Comparison of ENCODE assay signal across 29 cellular contexts in the genomic region with DNA sequence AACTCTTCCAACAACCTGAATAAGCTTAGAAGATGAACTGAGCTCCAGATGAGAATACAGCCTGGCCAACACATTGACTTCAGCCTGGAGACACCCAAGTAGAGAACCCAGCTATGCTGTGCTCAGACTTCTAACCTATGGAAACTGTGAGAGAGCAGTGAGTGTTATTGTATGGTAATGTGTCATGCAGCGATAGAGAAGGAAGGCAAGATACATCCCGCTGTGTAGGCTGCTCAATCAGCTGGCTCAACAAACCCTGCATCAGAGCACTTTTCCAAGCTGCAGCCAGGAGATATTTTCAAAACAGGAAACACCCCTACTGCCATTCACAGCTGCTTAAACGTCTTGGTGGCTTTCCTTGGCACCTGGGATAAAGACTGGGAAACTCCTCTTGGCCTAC.
"Had no signal": no experiment of that assay in that cellular context is flagged by ENCODE, and none has a peak within 500 bp of the region (broad histone marks: within the 10 kb centered on the region; RNA-seq: fewer than 3 reads in every experiment).

No MANE protein-coding gene starts in this region.

- H3K27ac Mint-ChIP-seq: memory B cell; naive thymus-derived CD4-positive, alpha-beta T cell; nephron progenitor cell; stimulated activated naive B cell treated with anti-CD40 and anti-IgM and Interleukin-4, amounts not matched to agents 10 μg/mL and 1 μg/mL and 100 μg/mL, for 72 hours; stimulated activated naive CD8-positive, alpha-beta T cell treated with anti-CD3 and anti-CD28 coated beads, Interleukin-15, amount 100 ng/mL, for 72 hours had no signal

- H3K4me3 ChIP-seq: coronary artery, dorsolateral prefrontal cortex, esophagus squamous epithelium, gastroesophageal sphincter, hepatocyte, left ventricle myocardium inferior, lower lobe of right lung, prostate gland, right lobe of liver, spleen, testis, tibial nerve, upper lobe of right lung, vagina had no signal

- H3K9me3 ChIP-seq: esophagus squamous epithelium, lower lobe of right lung, prostate gland, right lobe of liver, testis, upper lobe of right lung, vagina had no signal

- FAIRE-seq: endometrium, kidney had no signal

- DNase-seq: dorsolateral prefrontal cortex; effector CD8-positive, alpha-beta T cell; esophagus squamous epithelium; foreskin fibroblast; kidney; left cardiac atrium; left ventricle myocardium inferior; lower lobe of right lung; naive thymus-derived CD4-positive, alpha-beta T cell; nephron progenitor cell; retina; right lobe of liver; spleen; stimulated activated CD4-positive, alpha-beta T cell treated with anti-CD3 and anti-CD28 coated beads, Interleukin-15, amount 100 ng/mL, for 24 hours; stimulated activated CD4-positive, alpha-beta T cell treated with anti-CD3 and anti-CD28 coated beads, Interleukin-1b, Interleukin-23, amount 100 ng/mL, for 48 hours; stimulated activated CD4-positive, alpha-beta T cell treated with anti-CD3 and anti-CD28 coated beads, Interleukin-4, amount 100 ng/mL, for 24 hours; stimulated activated naive B cell treated with anti-CD40 and anti-IgM and Interleukin-4, amounts not matched to agents 10 μg/mL and 1 μg/mL and 100 μg/mL, for 72 hours; stimulated activated naive CD8-positive, alpha-beta T cell treated with anti-CD3 and anti-CD28 coated beads, Interleukin-15, amount 100 ng/mL, for 72 hours; testis; upper lobe of right lung had no signal

- H3K27me3 ChIP-seq: esophagus squamous epithelium, gastroesophageal sphincter, hepatocyte, right lobe of liver, testis, tibial nerve, upper lobe of right lung, vagina had no signal

- H3K79me2 ChIP-seq: hepatocyte, parathyroid adenoma had no signal

- H3K4me1 Mint-ChIP-seq: memory B cell; naive thymus-derived CD4-positive, alpha-beta T cell; stimulated activated naive B cell treated with anti-CD40 and anti-IgM and Interleukin-4, amounts not matched to agents 10 μg/mL and 1 μg/mL and 100 μg/mL, for 72 hours; stimulated activated naive CD8-positive, alpha-beta T cell treated with anti-CD3 and anti-CD28 coated beads, Interleukin-15, amount 100 ng/mL, for 72 hours had no signal

- H3K4me2 ChIP-seq: hepatocyte had no signal

- H3K36me3 Mint-ChIP-seq: memory B cell had no signal

- H3K9ac ChIP-seq: parathyroid adenoma had no signal

- H2AFZ ChIP-seq: hepatocyte, parathyroid adenoma had no signal

- H3K4me1 ChIP-seq: parathyroid adenoma, right lobe of liver, spleen, testis had no signal

- H3K36me3 ChIP-seq: esophagus squamous epithelium, gastroesophageal sphincter, left ventricle myocardium inferior, lower lobe of right lung, prostate gland, right lobe of liver, spleen, tibial nerve, upper lobe of right lung, vagina had no signal

- H3K27ac ChIP-seq: coronary artery, gastroesophageal sphincter, left ventricle myocardium inferior, lower lobe of right lung, parathyroid adenoma, prostate gland, right lobe of liver, spleen, testis, tibial nerve, upper lobe of right lung, vagina had no signal

- H3K4me3 Mint-ChIP-seq: memory B cell; naive thymus-derived CD4-positive, alpha-beta T cell; nephron progenitor cell; stimulated activated naive B cell treated with anti-CD40 and anti-IgM and Interleukin-4, amounts not matched to agents 10 μg/mL and 1 μg/mL and 100 μg/mL, for 72 hours; stimulated activated naive CD8-positive, alpha-beta T cell treated with anti-CD3 and anti-CD28 coated beads, Interleukin-15, amount 100 ng/mL, for 72 hours had no signal

- ATAC-seq: gastroesophageal sphincter; left cardiac atrium; lower lobe of right lung; naive thymus-derived CD4-positive, alpha-beta T cell; right lobe of liver; stimulated activated naive B cell treated with anti-CD40 and anti-IgM and Interleukin-4, amounts not matched to agents 10 μg/mL and 1 μg/mL and 100 μg/mL, for 72 hours; stimulated activated naive CD8-positive, alpha-beta T cell treated with anti-CD3 and anti-CD28 coated beads, Interleukin-15, amount 100 ng/mL, for 72 hours; upper lobe of right lung had no signal
